ENCODE assay signal across 20 cellular contexts in the genomic region with DNA sequence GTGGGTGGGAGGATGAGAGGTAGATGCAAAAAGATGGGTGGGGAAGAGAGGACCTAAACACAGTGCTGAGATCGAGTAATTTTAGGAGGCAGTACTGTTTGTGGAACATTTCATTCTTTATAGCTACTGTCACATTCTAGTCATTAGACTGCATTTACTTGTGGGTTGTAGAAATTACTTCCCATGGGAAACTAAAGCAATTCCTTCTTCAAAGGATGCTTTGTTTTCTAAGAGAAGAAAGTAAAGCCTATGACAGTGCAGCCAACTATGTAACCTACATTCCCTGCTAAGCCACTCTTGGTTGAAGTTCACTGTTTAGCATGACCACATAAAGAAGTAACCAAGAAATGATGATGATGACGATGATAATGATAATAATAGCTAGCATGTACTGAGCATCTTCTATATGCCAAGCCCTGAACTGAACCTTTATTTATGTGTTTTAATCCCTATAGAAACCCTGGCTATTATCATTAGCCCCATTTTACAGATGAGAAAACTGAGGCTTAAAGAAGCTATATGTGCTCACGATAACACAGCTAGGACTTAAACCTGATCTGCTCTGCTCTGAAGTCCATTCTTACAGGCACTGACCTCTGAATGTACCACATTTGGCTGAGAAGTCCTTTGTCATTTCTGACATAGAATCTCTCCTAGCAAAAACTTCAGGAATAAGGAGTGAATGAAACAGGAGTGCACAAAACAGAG.
DNase-seq lines count a peak whose midpoint lies in the region; ATAC-seq and TF ChIP-seq lines count a peak whose summit lies in the region.
"Had no signal": no experiment of that assay in that cellular context is flagged by ENCODE, and none has a peak within 500 bp of the region (broad histone marks: within the 10 kb centered on the region; RNA-seq: fewer than 3 reads in every experiment).

No MANE protein-coding gene starts in this region.

- no peaks in the 10 kb centered on the region for H3K36me3 Mint-ChIP-seq in MCF 10A (ENCODE audit: insufficient read depth, unreplicated experiment)
- H3K36me3 Mint-ChIP-seq: activated naive CD8-positive, alpha-beta T cell treated with anti-CD3 and anti-CD28 coated beads, Interleukin-2, amount 10 ng/mL, durations not matched to agents 7 days and 5 days had no signal

- intact Hi-C loops in breast epithelium (cut with DNase I; ENCODE audit: low total_unique reads) (no loop called here), MCF 10A (cut with micrococcal nuclease) (no loop called here), heart right ventricle (cut with DNase I) (no loop called here)

- H3K9me3 ChIP-seq in breast epithelium (no peaks in the 10 kb centered on the region), heart right ventricle (no peaks in the 10 kb centered on the region)
- H3K9me3 ChIP-seq: stomach had no signal

- no TSS peak for BruUV-seq in MCF 10A (replicated peaks; lab: Mats Ljungman, UMichigan)

- H3K9me3 Mint-ChIP-seq in MCF 10A (ENCODE audit: unreplicated experiment) = no peaks in the 10 kb centered on the region
- H3K9me3 Mint-ChIP-seq: activated naive CD8-positive, alpha-beta T cell treated with anti-CD3 and anti-CD28 coated beads, Interleukin-2, amount 10 ng/mL, durations not matched to agents 7 days and 5 days; T-helper 1 cell treated with Interleukin-12 subunit alpha and Interleukin-12 subunit beta and Interleukin-4 antibody, amounts not matched to agents 30 μg/mL and 1 μg/mL, for 36 hours had no signal

- H3K4me3 ChIP-seq in breast epithelium = no peak overlapping the region
- no peak overlapping the region for H3K4me3 ChIP-seq in foreskin fibroblast (ENCODE audit: low read depth in 1 of 2, low read length in 2 of 2)
- H3K4me3 ChIP-seq in heart right ventricle = no peak overlapping the region
- H3K4me3 ChIP-seq: stomach had no signal

- H3K27me3 Mint-ChIP-seq in MCF 10A (ENCODE audit: insufficient read depth, unreplicated experiment) = no peaks in the 10 kb centered on the region

- POLR2A ChIA-PET in MCF 10A (lab: Yijun Ruan, JAX) = interaction anchor here (0.6 kb wide), 1 partner anchor 1903 kb away, joined by 4 read pairs; no protein-coding TSS in a partner anchor

- H3K4me1 Mint-ChIP-seq in MCF 10A (ENCODE audit: insufficient read depth, unreplicated experiment) = peaks cover 11% of the 10 kb centered on the region
- H3K4me1 Mint-ChIP-seq: activated naive CD8-positive, alpha-beta T cell treated with anti-CD3 and anti-CD28 coated beads, Interleukin-2, amount 10 ng/mL, durations not matched to agents 7 days and 5 days had no signal

- CTCF ChIA-PET in MCF 10A (lab: Yijun Ruan, JAX) = interaction anchor here (0.5 to 1.5 kb wide), 2 partner anchors 12 to 103 kb away, joined by 3 read pairs; no protein-coding TSS in a partner anchor

- TF ChIP-seq CTCF in breast epithelium (IDR thresholded peaks at IDR 0.05) = no peak
- no peak for TF ChIP-seq CTCF in MCF 10A (IDR thresholded peaks at IDR 0.05; ENCODE audit: unreplicated experiment)
- no peak for TF ChIP-seq CTCF in foreskin fibroblast (IDR thresholded peaks at IDR 0.05; ENCODE audit: low read depth, low read length)
- TF ChIP-seq CTCF in heart right ventricle (IDR thresholded peaks at IDR 0.05) = no peak

- H3K27me3 ChIP-seq in breast epithelium = no peaks in the 10 kb centered on the region
- peaks cover 0 to 7% (median 0%) of the 10 kb centered on the region in 7 donors for H3K27me3 ChIP-seq in heart right ventricle
- H3K27me3 ChIP-seq: stomach had no signal

- DNase-seq in breast epithelium (ENCODE audit: low spot score in 2 of 2) (no peak), MCF 10A (ENCODE audit: unreplicated experiment) (no peak), amniotic epithelial cell (ENCODE audit: low read depth) (peak; percentile 71), foreskin fibroblast (peak; percentile 39 to 77), T-helper 9 cell (no peak), NCI-H1105 (lab: John Stamatoyannopoulos, UW) (no peak), heart right ventricle (no peak)
- DNase-seq: 8988T; activated naive CD8-positive, alpha-beta T cell treated with anti-CD3 and anti-CD28 coated beads, Interleukin-2, amount 10 ng/mL, durations not matched to agents 7 days and 5 days; hippocampal formation; NCI-H2081; NCI-H748 treated with DMSO at 0.1 percent for 48 hours; stimulated activated CD4-positive, alpha-beta T cell treated with anti-CD3 and anti-CD28 coated beads, Interleukin-15, amount 100 ng/mL, for 24 hours; stomach had no signal

- 84 to 87% methylated on average over 3 of the region's 3 CpGs for WGBS in heart right ventricle, 2 donors

- no peaks in the 10 kb centered on the region for H3K36me3 ChIP-seq in breast epithelium
- H3K36me3 ChIP-seq in heart right ventricle = no peaks in the 10 kb centered on the region
- H3K36me3 ChIP-seq: stomach had no signal

- peak overlapping the region; percentile 66 to 71 for H3K27ac ChIP-seq in breast epithelium
- H3K27ac ChIP-seq in heart right ventricle = no peak overlapping the region
- H3K27ac ChIP-seq: HL-60, RWPE1, stomach had no signal

- H3K4me1 ChIP-seq in breast epithelium = peaks cover 3 to 6% of the 10 kb centered on the region in 2 donors
- H3K4me1 ChIP-seq in heart right ventricle = peaks cover 0 to 13% (median 8%) of the 10 kb centered on the region in 9 donors

- ATAC-seq in GM21737 (IDR thresholded peaks at IDR 0.05; ENCODE audit: unreplicated experiment) = no peak
- ATAC-seq in heart right ventricle = no peak
- ATAC-seq: left lobe of liver had no signal

- TF ChIP-seq POLR2A in breast epithelium (IDR thresholded peaks at IDR 0.05) = no peak

- no peak overlapping the region for H3K27ac Mint-ChIP-seq in MCF 10A (ENCODE audit: low read depth, unreplicated experiment)
- H3K27ac Mint-ChIP-seq: activated naive CD8-positive, alpha-beta T cell treated with anti-CD3 and anti-CD28 coated beads, Interleukin-2, amount 10 ng/mL, durations not matched to agents 7 days and 5 days; progenitor cell of endocrine pancreas; T-helper 1 cell treated with Interleukin-12 subunit alpha and Interleukin-12 subunit beta and Interleukin-4 antibody, amounts not matched to agents 30 μg/mL and 1 μg/mL, for 36 hours had no signal

- no peak overlapping the region for H3K4me3 Mint-ChIP-seq in MCF 10A (ENCODE audit: unreplicated experiment)
- H3K4me3 Mint-ChIP-seq: activated naive CD8-positive, alpha-beta T cell treated with anti-CD3 and anti-CD28 coated beads, Interleukin-2, amount 10 ng/mL, durations not matched to agents 7 days and 5 days; T-helper 1 cell treated with Interleukin-12 subunit alpha and Interleukin-12 subunit beta and Interleukin-4 antibody, amounts not matched to agents 30 μg/mL and 1 μg/mL, for 36 hours had no signal

Comparison
In these comparisons a context has a peak if more than half of its experiments do, and no peak if none do; other contexts are left out.
1. DNase-seq: peak in amniotic epithelial cell (single experiment) and foreskin fibroblast (2 of 2); none in breast epithelium (0 of 2), MCF 10A (single experiment), T-helper 9 cell (single experiment), NCI-H1105 (single experiment) and heart right ventricle (0 of 2).
2. H3K27ac ChIP-seq: peak in breast epithelium (2 of 2); none in heart right ventricle (0 of 10).